ENCODE assay signal across 12 cellular contexts in the genomic region with DNA sequence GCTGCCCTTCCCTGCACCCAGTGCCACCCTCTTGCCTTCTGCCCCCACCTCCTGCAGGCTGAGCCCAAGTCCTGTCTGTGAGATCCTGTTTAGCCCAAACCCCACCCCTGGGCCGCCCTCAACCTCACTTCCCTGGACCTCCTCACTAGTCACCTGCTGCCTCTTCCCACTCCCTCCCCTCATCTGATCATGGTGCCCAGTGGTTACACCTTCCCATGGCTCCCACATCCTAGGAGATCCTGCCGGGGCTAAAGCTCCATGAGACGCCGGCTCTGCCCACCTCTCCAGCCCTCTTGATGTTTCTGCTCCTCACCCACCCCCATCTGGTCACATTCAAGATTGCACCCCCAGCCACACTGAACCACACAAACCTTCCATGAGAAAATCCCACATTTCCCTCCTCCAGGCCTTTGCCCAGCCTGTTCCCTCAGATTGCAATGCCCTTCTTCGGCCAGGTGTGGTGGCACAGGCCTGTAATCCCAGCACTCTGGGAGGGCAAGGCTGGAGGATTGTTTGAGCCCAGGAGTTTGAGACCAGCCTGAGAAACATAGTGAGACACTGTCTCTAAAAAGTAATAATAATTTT. TPM values are rescaled to one million over a fixed set of nuclear protein-coding genes. Genes with fewer than 3 reads are reported as not detected.
DNase-seq lines count a peak whose midpoint lies in the region; FAIRE-seq and TF ChIP-seq lines count a peak whose summit lies in the region.
"Had no signal": no experiment of that assay in that cellular context is flagged by ENCODE, and none has a peak within 500 bp of the region (broad histone marks: within the 10 kb centered on the region; RNA-seq: fewer than 3 reads in every experiment).

No MANE protein-coding gene starts in this region.

- no peaks in the 10 kb centered on the region for H3K9me3 ChIP-seq in endodermal cell (ENCODE audit: control insufficient read depth, low read length)

- no peak overlapping the region for H3K27ac ChIP-seq in endodermal cell (ENCODE audit: low read depth, low read length)

- H3K27me3 Mint-ChIP-seq in endodermal cell (ENCODE audit: insufficient read depth) (no peaks in the 10 kb centered on the region), neural crest cell (ENCODE audit: low read depth) (no peaks in the 10 kb centered on the region)

- DNase-seq in GM12864 (ENCODE audit: low read depth) = no peak
- peak; percentile 18 for DNase-seq in NCI-H69 (lab: John Stamatoyannopoulos, UW)
- peak; percentile 84 for DNase-seq in endodermal cell
- no peak for DNase-seq in neural crest cell (ENCODE audit: low read depth, low spot score)
- DNase-seq in urothelium cell line (ENCODE audit: low spot score) = no peak
- no peak for DNase-seq in NK-92 treated with Interleukin-12 subunit alpha and Interleukin-12 subunit beta, amount 100 ng/mL, for 24 hours (lab: John Stamatoyannopoulos, UW)
- no peak for DNase-seq in HTR-8/SVneo (ENCODE audit: insufficient read length, low spot score)
- no peak for DNase-seq in NCI-H2227 (lab: John Stamatoyannopoulos, UW; ENCODE audit: unreplicated experiment)
- DNase-seq: activated gamma-delta T cell treated with Interleukin-2 at 50 U/mL for 16 hours; NCI-H1105; stimulated activated naive CD8-positive, alpha-beta T cell treated with anti-CD3 and anti-CD28 coated beads, Interleukin-15, Interleukin-2, amounts not matched to agents 100 U/mL and 50 U/mL, for 24 hours had no signal

- H3K4me3 Mint-ChIP-seq in endodermal cell (no peak overlapping the region), neural crest cell (no peak overlapping the region)

- H3K4me1 Mint-ChIP-seq in endodermal cell (peaks cover 11% of the 10 kb centered on the region), neural crest cell (peaks cover 5% of the 10 kb centered on the region)

- peak; percentile 33 for TF ChIP-seq CTCF in GM12864 (IDR thresholded peaks at IDR 0.05; ENCODE audit: low read depth, low read length, missing control alignments)
- TF ChIP-seq CTCF in endodermal cell (conservative IDR thresholded peaks at IDR 0.05) = peak; percentile 65
- peak; percentile 29 for TF ChIP-seq CTCF in neural crest cell (conservative IDR thresholded peaks at IDR 0.05)

- H3K36me3 Mint-ChIP-seq in endodermal cell (ENCODE audit: low read depth) (peaks cover 1% of the 10 kb centered on the region), neural crest cell (ENCODE audit: low read depth) (no peaks in the 10 kb centered on the region)

- H3K4me3 ChIP-seq in GM12864 (ENCODE audit: low read depth, low read length) = no peak overlapping the region
- no peak overlapping the region for H3K4me3 ChIP-seq in endodermal cell (ENCODE audit: low read length)

- no peaks in the 10 kb centered on the region for H3K4me1 ChIP-seq in endodermal cell (ENCODE audit: control insufficient read depth, insufficient read depth, low read length)

- H3K9ac ChIP-seq in endodermal cell (ENCODE audit: extremely low read depth, low read length, poor library complexity, severe bottlenecking) = no peak overlapping the region

- FAIRE-seq in urothelium cell line (lab: Jason Lieb, UNC) (no peak), HTR-8/SVneo (lab: Jason Lieb, UNC) (no peak)
- FAIRE-seq: frontal cortex had no signal

- H3K36me3 ChIP-seq in endodermal cell (ENCODE audit: control insufficient read depth, insufficient read depth, low read length) = no peaks in the 10 kb centered on the region

- no peaks in the 10 kb centered on the region for H3K9me3 Mint-ChIP-seq in endodermal cell
- no peaks in the 10 kb centered on the region for H3K9me3 Mint-ChIP-seq in neural crest cell

- no peaks in the 10 kb centered on the region for H3K27me3 ChIP-seq in endodermal cell (ENCODE audit: control insufficient read depth, insufficient read depth, low read length, poor library complexity, severe bottlenecking)

- 85 to 93% methylated on average over 4 to 5 of the region's 5 CpGs for WGBS in endodermal cell (ENCODE audit: insufficient coverage in 1 of 2, insufficient read length in 1 of 2), 2 experiments

- H3K27ac Mint-ChIP-seq in endodermal cell (peak overlapping the region; percentile 58), neural crest cell (ENCODE audit: unreplicated experiment) (no peak overlapping the region)

RNA-seq across cellular contexts. Expression of a gene that starts 17.0 kb away (rescaled TPM):
- total RNA-seq in endodermal cell (10 to 100 TPM; 12.8 to 20.7 TPM), neural crest cell (1.6 and 1.7 TPM in 2 replicates)
- 2.1 TPM for polyA plus RNA-seq in endodermal cell (2013, experiment 1 of 2)
- polyA plus RNA-seq in endodermal cell (2013, experiment 2 of 2) = 4.3 TPM

Comparison
In these comparisons a context has a peak if more than half of its experiments do, and no peak if none do; other contexts are left out.
1. DNase-seq: peak in NCI-H69 (single experiment) and endodermal cell (single experiment); none in GM12864 (single experiment), neural crest cell (single experiment), urothelium cell line (single experiment), NK-92 treated with Interleukin-12 subunit alpha and Interleukin-12 subunit beta, amount 100 ng/mL, for 24 hours (single experiment), HTR-8/SVneo (single experiment) and NCI-H2227 (single experiment).
2. Peak in every context shown above with its lines, with median percentiles within 50 percentile points of each other: CTCF ChIP-seq.